ENCODE assay signal across 8 cellular contexts in genomic region chr11:129143335-129143734, GRCh38. TPM values are rescaled to one million over a fixed set of nuclear protein-coding genes. Genes with fewer than 3 reads are reported as not detected.
DNase-seq lines count a peak whose midpoint lies in the region; ATAC-seq and TF ChIP-seq lines count a peak whose summit lies in the region.

No MANE protein-coding gene starts in this region.

- no peak overlapping the region for H3K9ac ChIP-seq in endodermal cell (ENCODE audit: extremely low read depth, low read length, poor library complexity, severe bottlenecking)

- H3K9me3 ChIP-seq in endodermal cell (ENCODE audit: control insufficient read depth, low read length) (peaks cover 11% of the 10 kb centered on the region), mucosa of descending colon (no peaks in the 10 kb centered on the region)

- H3K27ac ChIP-seq in endodermal cell (ENCODE audit: low read depth, low read length) = peak overlapping the region; percentile 80

- no peaks in the 10 kb centered on the region for H3K27me3 Mint-ChIP-seq in endodermal cell (ENCODE audit: insufficient read depth)

- peaks cover 6% of the 10 kb centered on the region for H3K4me1 ChIP-seq in endodermal cell (ENCODE audit: control insufficient read depth, insufficient read depth, low read length)
- no peaks in the 10 kb centered on the region for H3K4me1 ChIP-seq in mucosa of descending colon (ENCODE audit: low read depth)

- no peak for TF ChIP-seq CTCF in NB4 (IDR thresholded peaks at IDR 0.05; ENCODE audit: low read depth, low read length)
- TF ChIP-seq CTCF in endodermal cell (conservative IDR thresholded peaks at IDR 0.05) = no peak
- TF ChIP-seq CTCF in mucosa of descending colon (IDR thresholded peaks at IDR 0.05) = no peak
- TF ChIP-seq CTCF in GM10266 (IDR thresholded peaks at IDR 0.05; ENCODE audit: control insufficient read depth, insufficient read depth, low read depth, missing control alignments) = no peak

- no peaks in the 10 kb centered on the region for H3K27me3 ChIP-seq in endodermal cell (ENCODE audit: control insufficient read depth, insufficient read depth, low read length, poor library complexity, severe bottlenecking)

- intact Hi-C loops in mucosa of descending colon (cut with DNase I, micrococcal nuclease) = no loop called here

- 78 to 90% methylated on average over 7 to 8 of the region's 8 CpGs for WGBS in endodermal cell (ENCODE audit: insufficient coverage in 1 of 2, insufficient read length in 1 of 2), 2 experiments

- H3K36me3 Mint-ChIP-seq in endodermal cell (ENCODE audit: low read depth) = peaks cover 9% of the 10 kb centered on the region

- ATAC-seq in mucosa of descending colon = peak; percentile 99
- no peak for ATAC-seq in GM19463 (IDR thresholded peaks at IDR 0.05; ENCODE audit: unreplicated experiment)
- ATAC-seq in HG02610 (IDR thresholded peaks at IDR 0.05; ENCODE audit: unreplicated experiment) = no peak
- ATAC-seq in GM18520 (IDR thresholded peaks at IDR 0.05; ENCODE audit: unreplicated experiment) = no peak

- peaks cover 35% of the 10 kb centered on the region for H3K4me1 Mint-ChIP-seq in endodermal cell

- no peak overlapping the region for H3K4me3 Mint-ChIP-seq in endodermal cell

- H3K36me3 ChIP-seq in endodermal cell (ENCODE audit: control insufficient read depth, insufficient read depth, low read length) = no peaks in the 10 kb centered on the region
- no peaks in the 10 kb centered on the region for H3K36me3 ChIP-seq in mucosa of descending colon (ENCODE audit: low read depth)

- peaks cover 12% of the 10 kb centered on the region for H3K9me3 Mint-ChIP-seq in endodermal cell

- H3K4me3 ChIP-seq in NB4 (ENCODE audit: low read depth, low read length) = no peak overlapping the region
- H3K4me3 ChIP-seq in endodermal cell (ENCODE audit: low read length) = no peak overlapping the region
- H3K4me3 ChIP-seq in mucosa of descending colon = no peak overlapping the region

- no peak for TF ChIP-seq POLR2A in NB4 (IDR thresholded peaks at IDR 0.05; ENCODE audit: extremely low read depth, insufficient read length)

- peak; percentile 91 for DNase-seq in AG08396 (ENCODE audit: low spot score)
- DNase-seq in NB4 (ENCODE audit: low read depth) = peak; percentile 34
- no peak for DNase-seq in endodermal cell
- DNase-seq in mucosa of descending colon = peak; percentile 56 to 76 (median 64)
- DNase-seq in GM10266 (ENCODE audit: extremely low spot score) = no peak

- no peak overlapping the region for H3K27ac Mint-ChIP-seq in endodermal cell

RNA-seq across cellular contexts. Expression of gene ARHGAP32, which starts 48.8 kb away (rescaled TPM):
- total RNA-seq in endodermal cell (10 to 100 TPM; 36.4 to 65.8 TPM), mucosa of descending colon (10 to 100 TPM; 44.2 to 95.5 (median 62.0) TPM)
- 28.4 TPM for polyA plus RNA-seq in endodermal cell (2013, experiment 1 of 2)
- polyA plus RNA-seq in endodermal cell (2013, experiment 2 of 2) = 25.8 TPM

Comparison
In these comparisons a context has a peak if more than half of its experiments do, and no peak if none do; other contexts are left out.
1. DNase-seq: peak in AG08396 (single experiment), NB4 (single experiment) and mucosa of descending colon (3 of 3); none in endodermal cell (single experiment) and GM10266 (single experiment).